In the genomic region with DNA sequence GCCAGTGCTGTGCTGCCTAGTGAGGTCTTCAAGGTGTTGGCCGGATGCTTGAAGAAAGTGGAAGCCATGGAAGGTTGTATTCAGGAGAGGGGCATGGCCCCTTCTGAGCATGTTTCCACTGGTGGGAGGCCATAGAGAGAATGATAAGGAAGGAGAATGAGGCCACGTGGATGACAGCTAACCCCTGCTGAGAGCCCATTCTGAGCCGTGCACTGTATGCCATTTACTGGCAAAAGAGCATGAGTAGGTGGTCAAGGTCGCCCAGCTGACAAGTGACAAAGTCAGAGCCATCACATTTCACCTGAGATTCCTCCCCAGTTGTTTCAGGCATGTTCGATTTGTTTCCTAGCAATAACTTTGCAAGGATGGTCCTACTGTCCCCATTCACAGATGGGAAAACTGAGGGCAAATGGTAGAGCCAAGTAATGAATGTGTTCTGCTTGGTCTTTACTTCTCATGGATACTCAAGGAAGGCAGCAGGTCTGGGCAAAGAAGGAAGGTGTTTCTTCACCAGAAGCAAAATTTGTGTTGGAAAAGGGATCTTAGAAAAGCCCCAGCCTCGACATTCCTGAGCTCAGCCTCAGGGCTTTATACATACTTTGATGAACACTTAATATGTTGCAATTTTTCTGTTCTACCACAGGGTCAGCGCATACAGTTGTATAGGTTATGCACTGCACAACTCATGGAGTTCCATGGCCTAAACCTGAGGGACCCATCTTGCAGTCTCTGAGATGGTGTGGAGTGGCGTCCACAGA, we compare ENCODE assay signal across 21 cellular contexts. TPM values are rescaled to one million over a fixed set of nuclear protein-coding genes. Genes with fewer than 3 reads are reported as not detected.
"Had no signal": no experiment of that assay in that cellular context is flagged by ENCODE, and none has a peak within 500 bp of the region (broad histone marks: within the 10 kb centered on the region; RNA-seq: fewer than 3 reads in every experiment).

No MANE protein-coding gene starts in this region.

- H3K27me3 Mint-ChIP-seq: activated CD4-positive, alpha-beta T cell treated with anti-CD3 and anti-CD28 coated beads for 36 hours; activated naive CD8-positive, alpha-beta T cell treated with anti-CD3 and anti-CD28 coated beads for 36 hours; T-cell had no signal

- FAIRE-seq: colon had no signal

- H3K27ac Mint-ChIP-seq: activated CD4-positive, alpha-beta T cell treated with anti-CD3 and anti-CD28 coated beads for 36 hours; activated naive CD8-positive, alpha-beta T cell treated with anti-CD3 and anti-CD28 coated beads for 36 hours; endodermal cell; stimulated activated effector memory CD8-positive, alpha-beta T cell treated with anti-CD3 and anti-CD28 coated beads, Interleukin-12 subunit alpha, Interleukin-12 subunit beta, amount 100 ng/mL, for 72 hours; T-cell; WTC11 had no signal

- H3K27ac ChIP-seq: left lung, prostate gland, skin epidermis, testis, upper lobe of left lung had no signal

- H3K9me3 ChIP-seq: left lung, prostate gland, testis, upper lobe of left lung had no signal

- H3K27me3 ChIP-seq: left lung, testis, upper lobe of left lung had no signal

- H3K36me3 Mint-ChIP-seq: activated naive CD8-positive, alpha-beta T cell treated with anti-CD3 and anti-CD28 coated beads for 36 hours; T-cell; WTC11 had no signal

- H3K36me3 ChIP-seq: left lung, prostate gland, upper lobe of left lung had no signal

- H3K4me1 Mint-ChIP-seq: activated CD4-positive, alpha-beta T cell treated with anti-CD3 and anti-CD28 coated beads for 36 hours; activated naive CD8-positive, alpha-beta T cell treated with anti-CD3 and anti-CD28 coated beads for 36 hours; stimulated activated effector memory CD8-positive, alpha-beta T cell treated with anti-CD3 and anti-CD28 coated beads, Interleukin-12 subunit alpha, Interleukin-12 subunit beta, amount 100 ng/mL, for 72 hours had no signal

- H3K4me3 Mint-ChIP-seq: activated CD4-positive, alpha-beta T cell treated with anti-CD3 and anti-CD28 coated beads for 36 hours; activated naive CD8-positive, alpha-beta T cell treated with anti-CD3 and anti-CD28 coated beads for 36 hours; endodermal cell; stimulated activated effector memory CD8-positive, alpha-beta T cell treated with anti-CD3 and anti-CD28 coated beads, Interleukin-12 subunit alpha, Interleukin-12 subunit beta, amount 100 ng/mL, for 72 hours; T-cell; WTC11 had no signal

- DNase-seq: activated CD4-positive, alpha-beta T cell treated with anti-CD3 and anti-CD28 coated beads for 36 hours; activated CD4-positive, alpha-beta T cell treated with anti-CD3 and anti-CD28 coated beads, Interleukin-2, amount 50 U/mL, for 48 hours; activated naive CD8-positive, alpha-beta T cell treated with anti-CD3 and anti-CD28 coated beads for 36 hours; amniotic stem cell; central memory CD4-positive, alpha-beta T cell; foreskin melanocyte; hypothalamus; left lung; right cardiac atrium; stimulated activated CD4-positive, alpha-beta T cell treated with anti-CD3 and anti-CD28 coated beads, Interleukin-15, amount 100 ng/mL, for 24 hours; stimulated activated CD4-positive, alpha-beta T cell treated with anti-CD3 and anti-CD28 coated beads, Interleukin-2, amount 100 ng/mL, for 48 hours; T-cell; testis; upper lobe of left lung had no signal

- H3K4me1 ChIP-seq: left lung, prostate gland, testis, upper lobe of left lung had no signal

- H3K4me3 ChIP-seq: left lung, prostate gland, skin epidermis, testis, upper lobe of left lung had no signal

- ATAC-seq: activated CD4-positive, alpha-beta T cell treated with anti-CD3 and anti-CD28 coated beads for 36 hours; left lung; right cardiac atrium; stimulated activated effector memory CD8-positive, alpha-beta T cell treated with anti-CD3 and anti-CD28 coated beads, Interleukin-12 subunit alpha, Interleukin-12 subunit beta, amount 100 ng/mL, for 72 hours; T-cell had no signal

- H3K9me3 Mint-ChIP-seq: activated naive CD8-positive, alpha-beta T cell treated with anti-CD3 and anti-CD28 coated beads for 36 hours; stimulated activated effector memory CD8-positive, alpha-beta T cell treated with anti-CD3 and anti-CD28 coated beads, Interleukin-12 subunit alpha, Interleukin-12 subunit beta, amount 100 ng/mL, for 72 hours; T-cell had no signal

RNA-seq across cellular contexts. Expression of a gene that starts 10.5 kb away (rescaled TPM):
- total RNA-seq: epithelial cell of proximal tubule had no signal
